24 cellular contexts compared by ENCODE assay signal in the genomic region with DNA sequence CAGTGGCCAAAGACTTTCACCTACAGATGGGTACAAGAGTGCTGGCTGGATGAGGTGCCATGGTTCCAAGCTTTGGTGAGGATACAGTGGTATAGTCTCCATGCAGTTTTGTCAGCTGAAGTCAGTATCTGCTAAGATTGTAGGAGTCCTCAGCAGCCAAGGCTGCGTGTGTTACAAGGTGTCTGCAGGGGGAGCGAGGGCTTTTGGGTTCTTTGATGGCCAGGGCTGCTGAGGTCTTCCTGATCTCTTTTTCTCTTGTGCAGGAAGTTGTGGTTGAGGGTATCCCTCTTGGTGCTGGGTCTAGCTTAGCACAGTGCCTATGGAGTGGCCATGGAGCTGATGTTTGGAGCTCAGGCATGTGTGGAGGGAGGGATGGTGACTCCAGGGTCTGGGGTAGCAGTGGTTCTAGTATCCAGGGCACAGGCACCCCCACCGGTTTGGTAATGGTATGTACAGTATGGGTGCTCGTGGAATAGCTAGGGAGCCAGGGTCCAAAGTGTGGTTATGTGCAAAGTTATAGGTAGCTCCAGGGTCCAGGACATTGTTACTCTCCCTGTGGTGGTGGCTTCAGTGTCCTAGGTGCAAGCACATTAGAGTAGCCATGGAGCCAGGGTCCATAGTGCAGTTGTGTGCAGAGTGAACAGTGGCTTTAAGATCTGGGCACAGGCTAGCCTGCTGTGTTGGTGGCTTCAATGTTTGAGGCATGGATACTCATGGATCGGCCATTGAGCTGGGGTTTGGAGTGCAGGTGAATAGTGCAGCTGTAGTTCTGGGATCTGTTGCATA. TPM values are rescaled to one million over a fixed set of nuclear protein-coding genes. Genes with fewer than 3 reads are reported as not detected.
A peak's percentile ranks its signal among the peaks of the same experiment; 100 is the strongest.
DNase-seq lines count a peak whose midpoint lies in the region; ATAC-seq, FAIRE-seq and TF ChIP-seq lines count a peak whose summit lies in the region.
"Had no signal": no experiment of that assay in that cellular context is flagged by ENCODE, and none has a peak within 500 bp of the region (broad histone marks: within the 10 kb centered on the region; RNA-seq: fewer than 3 reads in every experiment).

No MANE protein-coding gene starts in this region.

- no peaks in the 10 kb centered on the region for H3F3A ChIP-seq in MM.1S (ENCODE audit: insufficient read depth, low read length)

- intact Hi-C loops in right cardiac atrium (cut with DNase I) (no loop called here), heart right ventricle (cut with DNase I) (no loop called here), pancreas (cut with DNase I) (no loop called here)

- H4K20me1 ChIP-seq in MM.1S (ENCODE audit: insufficient read depth, low read length): no peaks in the 10 kb centered on the region

- no peak overlapping the region for H3K4me2 ChIP-seq in MM.1S (ENCODE audit: low read depth, low read length)
- H3K4me2 ChIP-seq: KMS-11 had no signal

- H3K27ac Mint-ChIP-seq in endodermal cell (peak overlapping the region; percentile 30), neural crest cell (ENCODE audit: unreplicated experiment) (peak overlapping the region; percentile 43)
- H3K27ac Mint-ChIP-seq: CD4-positive, alpha-beta T cell had no signal

- no peak for FAIRE-seq in pancreas (lab: Jason Lieb, UNC)
- FAIRE-seq: GM12878, GM19239 had no signal

- no peak overlapping the region for H3K4me3 Mint-ChIP-seq in endodermal cell
- no peak overlapping the region for H3K4me3 Mint-ChIP-seq in neural crest cell
- H3K4me3 Mint-ChIP-seq: CD4-positive, alpha-beta T cell had no signal

- no peak overlapping the region for H3K27ac ChIP-seq in right cardiac atrium (ENCODE audit: low read length)
- H3K27ac ChIP-seq in heart right ventricle: no peak overlapping the region
- no peak overlapping the region for H3K27ac ChIP-seq in endodermal cell (ENCODE audit: low read depth, low read length)
- no peak overlapping the region for H3K27ac ChIP-seq in MM.1S (ENCODE audit: low read length)
- H3K27ac ChIP-seq in pancreas: no peak overlapping the region
- H3K27ac ChIP-seq: KMS-11 had no signal

- 96% methylated on average over 5 of the region's 5 CpGs for WGBS in right cardiac atrium
- 84 to 97% methylated on average over 5 of the region's 5 CpGs for WGBS in heart right ventricle, 2 donors
- whole genome bisulfite sequencing in endodermal cell (ENCODE audit: insufficient coverage in 1 of 2, insufficient read length in 1 of 2), 2 experiments: 92 to 100% methylated on average over 2 to 5 of the region's 5 CpGs
- 95 to 97% methylated on average over 5 of the region's 5 CpGs for WGBS in pancreas, 2 donors

- H3K27me3 Mint-ChIP-seq in endodermal cell (ENCODE audit: insufficient read depth): no peaks in the 10 kb centered on the region
- H3K27me3 Mint-ChIP-seq in neural crest cell (ENCODE audit: low read depth): no peaks in the 10 kb centered on the region
- H3K27me3 Mint-ChIP-seq: CD4-positive, alpha-beta T cell had no signal

- H3K9me3 ChIP-seq in right cardiac atrium (ENCODE audit: control insufficient read depth, low read length) (no peaks in the 10 kb centered on the region), heart right ventricle (peaks cover 0 to 25% (median 10%) of the 10 kb centered on the region in 11 donors), endodermal cell (ENCODE audit: control insufficient read depth, low read length) (peaks cover 12% of the 10 kb centered on the region), MM.1S (replicated peaks; ENCODE audit: insufficient read depth, low read length) (no peaks in the 10 kb centered on the region), pancreas (no peaks in the 10 kb centered on the region)
- H3K9me3 ChIP-seq: BE2C had no signal

- no peaks in the 10 kb centered on the region for H3K79me2 ChIP-seq in MM.1S (ENCODE audit: low read length)

- H3K4me1 Mint-ChIP-seq in endodermal cell (no peaks in the 10 kb centered on the region), neural crest cell (peaks cover 16% of the 10 kb centered on the region)

- H3K36me3 ChIP-seq in heart right ventricle (peaks cover 0 to 8% (median 0%) of the 10 kb centered on the region in 9 donors), endodermal cell (ENCODE audit: control insufficient read depth, insufficient read depth, low read length) (no peaks in the 10 kb centered on the region), MM.1S (replicated peaks; ENCODE audit: insufficient read depth, low read length) (no peaks in the 10 kb centered on the region), pancreas (no peaks in the 10 kb centered on the region)
- H3K36me3 ChIP-seq: BE2C had no signal

- H3K9me3 Mint-ChIP-seq in endodermal cell (peaks cover 4% of the 10 kb centered on the region), neural crest cell (peaks cover 13% of the 10 kb centered on the region)

- H3K27me3 ChIP-seq in right cardiac atrium (ENCODE audit: control insufficient read depth, insufficient read depth) (no peaks in the 10 kb centered on the region), heart right ventricle (no peaks in the 10 kb centered on the region), endodermal cell (ENCODE audit: control insufficient read depth, insufficient read depth, low read length, poor library complexity, severe bottlenecking) (no peaks in the 10 kb centered on the region), MM.1S (replicated peaks; ENCODE audit: insufficient read depth, low read length) (no peaks in the 10 kb centered on the region), pancreas (no peaks in the 10 kb centered on the region)
- H3K27me3 ChIP-seq: BE2C had no signal

- H3K4me3 ChIP-seq in right cardiac atrium (ENCODE audit: low read length) (no peak overlapping the region), heart right ventricle (no peak overlapping the region), endodermal cell (ENCODE audit: low read length) (no peak overlapping the region), MM.1S (ENCODE audit: low read length) (no peak overlapping the region), pancreas (no peak overlapping the region)
- H3K4me3 ChIP-seq: GM12878 had no signal

- H3K9me2 ChIP-seq in MM.1S (replicated peaks; ENCODE audit: insufficient read depth, low read length): no peaks in the 10 kb centered on the region

- peaks cover 6% of the 10 kb centered on the region for H3K36me3 Mint-ChIP-seq in endodermal cell (ENCODE audit: low read depth)
- peaks cover 26% of the 10 kb centered on the region for H3K36me3 Mint-ChIP-seq in neural crest cell (ENCODE audit: low read depth)

- no peak for TF ChIP-seq CTCF in heart right ventricle (IDR thresholded peaks at IDR 0.05)
- TF ChIP-seq CTCF in endodermal cell (conservative IDR thresholded peaks at IDR 0.05): peak; percentile 50
- TF ChIP-seq CTCF in neural crest cell (conservative IDR thresholded peaks at IDR 0.05): no peak
- TF ChIP-seq CTCF in MM.1S (IDR thresholded peaks at IDR 0.05; ENCODE audit: low read length): no peak
- TF ChIP-seq CTCF in pancreas (IDR thresholded peaks at IDR 0.05): no peak

- ATAC-seq in right cardiac atrium (peak; percentile 16 to 29), heart right ventricle (no peak), pancreas (no peak)
- ATAC-seq: GM12878, SK-N-SH treated with all-trans-retinoic acid at 6 μM for 48 hours had no signal

- no peaks in the 10 kb centered on the region for H3K4me1 ChIP-seq in right cardiac atrium (ENCODE audit: control insufficient read depth, insufficient read depth, low read length)
- H3K4me1 ChIP-seq in heart right ventricle: no peaks in the 10 kb centered on the region
- H3K4me1 ChIP-seq in endodermal cell (ENCODE audit: control insufficient read depth, insufficient read depth, low read length): no peaks in the 10 kb centered on the region
- no peaks in the 10 kb centered on the region for H3K4me1 ChIP-seq in MM.1S (ENCODE audit: low read length)
- H3K4me1 ChIP-seq in pancreas: no peaks in the 10 kb centered on the region
- H3K4me1 ChIP-seq: BE2C had no signal

- H3K9ac ChIP-seq in endodermal cell (ENCODE audit: extremely low read depth, low read length, poor library complexity, severe bottlenecking) (no peak overlapping the region), MM.1S (ENCODE audit: low read length) (no peak overlapping the region)
- H3K9ac ChIP-seq: KMS-11 had no signal

- DNase-seq in right cardiac atrium (no peak), heart right ventricle (no peak), endodermal cell (peak; percentile 48), neural crest cell (ENCODE audit: low read depth, low spot score) (no peak), MM.1S (no peak), pancreas (no peak), NCI-H146 (lab: John Stamatoyannopoulos, UW) (no peak), NCI-H226 (no peak)
- DNase-seq: 8988T; BE2C; CD4-positive, alpha-beta T cell; DMS153; GF-D8; GOT3; NCI-H1092; NCI-H1436 treated with DMSO at 0.1 percent for 48 hours; NCI-H2029 treated with DMSO at 0.1 percent for 48 hours; NCI-H510A; NCI-H774; SIG-M5 had no signal

- H2AFZ ChIP-seq in MM.1S (ENCODE audit: low read length): no peak overlapping the region

RNA-seq across cellular contexts. Expression of a gene that starts 36.7 kb away (rescaled TPM):
- total RNA-seq in right cardiac atrium (1 to 10 TPM; 4.3 to 6.9 (median 5.4) TPM), heart right ventricle (1 to 10 TPM; 1.5 to 3.6 (median 2.3) TPM), endodermal cell (10 to 100 TPM; 12.4 to 13.7 TPM), neural crest cell (16.7 and 18.0 TPM in 2 replicates), pancreas (1 to 10 TPM; 1.8 to 3.1 (median 2.3) TPM)
- polyA plus RNA-seq in right cardiac atrium (2.0 TPM), heart right ventricle (1 to 10 TPM; 1.6 to 2.0 TPM), pancreas (1 to 10 TPM; 1.2 to 2.1 TPM)
- 11.6 TPM for polyA plus RNA-seq in endodermal cell (2013, experiment 1 of 2)
- 11.3 TPM for polyA plus RNA-seq in endodermal cell (2013, experiment 2 of 2)

Comparison
In these comparisons a context has a peak if more than half of its experiments do, and no peak if none do; other contexts are left out.
1. ATAC-seq: peak in right cardiac atrium (2 of 2); none in heart right ventricle (0 of 8) and pancreas (0 of 4).